Comparison of ENCODE assay signal across 15 cellular contexts in genomic region chr12:5808956-5809355, GRCh38.
A peak's percentile ranks its signal among the peaks of the same experiment; 100 is the strongest.
DNase-seq lines count a peak whose midpoint lies in the region; ATAC-seq lines count a peak whose summit lies in the region.
"Had no signal": no experiment of that assay in that cellular context is flagged by ENCODE, and none has a peak within 500 bp of the region (broad histone marks: within the 10 kb centered on the region; RNA-seq: fewer than 3 reads in every experiment).

No MANE protein-coding gene starts in this region.

- ATAC-seq in GM18502 (IDR thresholded peaks at IDR 0.05; ENCODE audit: poor library complexity, unreplicated experiment): no peak
- ATAC-seq: A549 had no signal

- DNase-seq in A172 (ENCODE audit: low spot score) (peak; percentile 95), GM23248 (peak; percentile 70), SW 1271 (lab: John Stamatoyannopoulos, UW) (peak; percentile 26 to 28), hepatic stellate cell (ENCODE audit: low spot score) (peak; percentile 26), cerebellar cortex (ENCODE audit: low spot score) (no peak), NCI-H526 (lab: John Stamatoyannopoulos, UW) (no peak), HuH-7 (ENCODE audit: low spot score) (no peak)
- DNase-seq: activated CD4-positive, alpha-beta T cell treated with anti-CD3 and anti-CD28 coated beads, Interleukin-2, amount 50 U/mL, for 4 hours; H7; NCI-H1105 treated with DMSO at 0.1 percent for 48 hours; NCI-H524 treated with DMSO at 0.1 percent for 48 hours; nucleus accumbens; T1000 had no signal

- H3K27ac ChIP-seq in GM23248: no peak overlapping the region
- H3K27ac ChIP-seq: A549 had no signal

- H3K9me3 ChIP-seq in GM23248 (ENCODE audit: low read depth): no peaks in the 10 kb centered on the region
- H3K9me3 ChIP-seq: A549 had no signal

- no peaks in the 10 kb centered on the region for H3K79me2 ChIP-seq in GM23248 (ENCODE audit: insufficient read depth)

- no peaks in the 10 kb centered on the region for H3K9me2 ChIP-seq in GM23248 (ENCODE audit: insufficient read depth)

- H3K36me3 ChIP-seq in GM23248 (ENCODE audit: low read depth): no peaks in the 10 kb centered on the region

- WGBS in GM23248 (ENCODE audit: low coverage in 1 of 2, low lambda C conversion rate in 2 of 2, missing lambda C conversion rate in 2 of 2), 2 experiments: 8 to 15% methylated on average over 3 of the region's 3 CpGs

- 0 out of 2 replicates have a peak, but pooled peaks cover 3% of the 10 kb centered on the region for H3K4me1 ChIP-seq in GM23248 (ENCODE audit: insufficient read depth)
- H3K4me1 ChIP-seq: A549 had no signal

- no peak overlapping the region for H3K4me2 ChIP-seq in GM23248 (ENCODE audit: unreplicated experiment)
- H3K4me2 ChIP-seq: A549 had no signal

- no peaks in the 10 kb centered on the region for H4K20me1 ChIP-seq in GM23248 (ENCODE audit: insufficient read depth)

- H3K4me3 ChIP-seq in GM23248: no peak overlapping the region
- H3K4me3 ChIP-seq: A549 had no signal

- H2AFZ ChIP-seq in GM23248: no peak overlapping the region

- in situ Hi-C loops in GM23248 (cut with MboI): no loop called here

- no peaks in the 10 kb centered on the region for H3K27me3 ChIP-seq in GM23248 (replicated peaks; ENCODE audit: insufficient read depth)

- no peak overlapping the region for H3K9ac ChIP-seq in GM23248

- H3F3A ChIP-seq in GM23248 (ENCODE audit: insufficient read depth): no peaks in the 10 kb centered on the region

Comparison
In these comparisons a context has a peak if more than half of its experiments do, and no peak if none do; other contexts are left out.
1. DNase-seq: peak in A172 (single experiment), GM23248 (single experiment), SW 1271 (2 of 2) and hepatic stellate cell (single experiment); none in cerebellar cortex (single experiment), NCI-H526 (0 of 2) and HuH-7 (single experiment).